12 cellular contexts compared by ENCODE assay signal in genomic region chr22:39546889-39547586, GRCh38. TPM values are rescaled to one million over a fixed set of nuclear protein-coding genes. Genes with fewer than 3 reads are reported as not detected.
DNase-seq lines count a peak whose midpoint lies in the region; ATAC-seq and TF ChIP-seq lines count a peak whose summit lies in the region.
"Had no signal": no experiment of that assay in that cellular context is flagged by ENCODE, and none has a peak within 500 bp of the region (broad histone marks: within the 10 kb centered on the region; RNA-seq: fewer than 3 reads in every experiment).

No MANE protein-coding gene starts in this region.

- no peak for TF ChIP-seq POLR2A in stomach (IDR thresholded peaks at IDR 0.05)

- H3K9ac ChIP-seq in fibroblast of lung (ENCODE audit: insufficient read depth, low read length) (no peak overlapping the region), mesendoderm (ENCODE audit: low read length) (no peak overlapping the region)

- H3K27me3 ChIP-seq in fibroblast of lung (ENCODE audit: control insufficient read depth, insufficient read depth, low read length) (peaks cover 7% of the 10 kb centered on the region), mesendoderm (ENCODE audit: insufficient read depth, low read length, poor library complexity) (no peaks in the 10 kb centered on the region), stomach (peaks cover 0 to 99% (median 49%) of the 10 kb centered on the region in 3 donors)

- H2BK15ac ChIP-seq in mesendoderm (replicated peaks; ENCODE audit: low read depth), result no peak overlapping the region

- in situ Hi-C loops in ACHN (cut with HindIII; ENCODE audit: low pct_ligation_motif_present, low pct_unique_long_range_greater_than_20kb, low sequenced_read_pairs) (no loop called here), G401 (cut with HindIII; ENCODE audit: low sequenced_read_pairs) (no loop called here)

- H3K4me1 ChIP-seq in fibroblast of lung (ENCODE audit: control insufficient read depth, extremely low read depth, insufficient read depth, low read length), result peaks cover 2% of the 10 kb centered on the region
- no peaks in the 10 kb centered on the region for H3K4me1 ChIP-seq in mesendoderm (ENCODE audit: control insufficient read depth, low read depth, low read length)
- H3K4me1 ChIP-seq in stomach, result peaks cover 0 to 11% (median 6%) of the 10 kb centered on the region in 4 donors

- no peak overlapping the region for H3K56ac ChIP-seq in mesendoderm (ENCODE audit: low read length)

- intact Hi-C loops in stomach (cut with DNase I; ENCODE audit: low total_unique reads), result no loop called here

- H2BK5ac ChIP-seq in mesendoderm (ENCODE audit: low read length), result no peak overlapping the region

- no peak overlapping the region for H2AK5ac ChIP-seq in mesendoderm (ENCODE audit: low read length)

- no peaks in the 10 kb centered on the region for H3K9me3 Mint-ChIP-seq in progenitor cell of endocrine pancreas (ENCODE audit: low read depth)
- H3K9me3 Mint-ChIP-seq: stimulated activated naive CD8-positive, alpha-beta T cell treated with anti-CD3 and anti-CD28 coated beads, Interleukin-15, Interleukin-2, amounts not matched to agents 100 ng/mL and 50 ng/mL, for 24 hours had no signal

- H3K27me3 Mint-ChIP-seq in progenitor cell of endocrine pancreas, result peaks cover 68% of the 10 kb centered on the region

- no peak overlapping the region for H3K4me3 Mint-ChIP-seq in progenitor cell of endocrine pancreas (ENCODE audit: low read depth)
- H3K4me3 Mint-ChIP-seq: stimulated activated naive CD8-positive, alpha-beta T cell treated with anti-CD3 and anti-CD28 coated beads, Interleukin-15, Interleukin-2, amounts not matched to agents 100 ng/mL and 50 ng/mL, for 24 hours had no signal

- H2AFZ ChIP-seq in fibroblast of lung (ENCODE audit: low read length), result no peak overlapping the region

- no peak for TF ChIP-seq EP300 in stomach (IDR thresholded peaks at IDR 0.05)

- H3K9me3 ChIP-seq in fibroblast of lung (ENCODE audit: control insufficient read depth, insufficient read depth, low read depth, low read length), result no peaks in the 10 kb centered on the region
- H3K9me3 ChIP-seq in stomach, result no peaks in the 10 kb centered on the region

- H3K27ac ChIP-seq in fibroblast of lung (ENCODE audit: insufficient read depth, low read length) (no peak overlapping the region), mesendoderm (ENCODE audit: low read depth, low read length) (no peak overlapping the region), stomach (no peak overlapping the region)

- H3K4me1 Mint-ChIP-seq in progenitor cell of endocrine pancreas (ENCODE audit: low read depth), result no peaks in the 10 kb centered on the region

- no peak overlapping the region for H3K23ac ChIP-seq in mesendoderm (ENCODE audit: low read length)

- WGBS in mesendoderm (ENCODE audit: extremely low coverage, insufficient coverage, low lambda C conversion rate), result no CpG with 5 or more reads among the region's 5 CpGs
- 32 to 47% (median 38%) methylated on average over 5 of the region's 5 CpGs for whole genome bisulfite sequencing in stomach, 5 donors

- no peak overlapping the region for H4K8ac ChIP-seq in mesendoderm (ENCODE audit: low read depth, low read length)

- no peak overlapping the region for H3K27ac Mint-ChIP-seq in progenitor cell of endocrine pancreas
- H3K27ac Mint-ChIP-seq: stimulated activated naive CD8-positive, alpha-beta T cell treated with anti-CD3 and anti-CD28 coated beads, Interleukin-15, Interleukin-2, amounts not matched to agents 100 ng/mL and 50 ng/mL, for 24 hours had no signal

- H3K79me2 ChIP-seq in fibroblast of lung (ENCODE audit: control insufficient read depth, insufficient read depth, low read length) (no peaks in the 10 kb centered on the region), mesendoderm (ENCODE audit: control insufficient read depth, insufficient read depth, low read length) (no peaks in the 10 kb centered on the region)

- TF ChIP-seq CTCF in fibroblast of lung (conservative IDR thresholded peaks at IDR 0.05 in 1 of 2, IDR thresholded peaks at IDR 0.05 in 1 of 2; ENCODE audit: low read depth in 1 of 2, low read length in 2 of 2) (no peak), stomach (IDR thresholded peaks at IDR 0.05) (no peak), progenitor cell of endocrine pancreas (IDR thresholded peaks at IDR 0.05; ENCODE audit: unreplicated experiment) (no peak)

- DNase-seq in ACHN, result peak; percentile 28
- peak; percentile 88 for DNase-seq in G401 (ENCODE audit: low spot score)
- DNase-seq in RKO (ENCODE audit: low spot score), result peak; percentile 38
- DNase-seq in fibroblast of lung (ENCODE audit: low read depth in 2 of 2), result peak; percentile 56 to 59
- no peak for DNase-seq in mesendoderm
- DNase-seq in stomach, result no peak
- DNase-seq in progenitor cell of endocrine pancreas (ENCODE audit: low spot score, unreplicated experiment), result no peak
- DNase-seq: CD4-positive, CD25-positive, alpha-beta regulatory T cell; erythroblast; NCI-H1105 had no signal

- H4K5ac ChIP-seq in mesendoderm (ENCODE audit: low read length), result no peak overlapping the region

- H2BK120ac ChIP-seq in mesendoderm (ENCODE audit: low read depth, low read length), result no peak overlapping the region

- H3K36me3 Mint-ChIP-seq in progenitor cell of endocrine pancreas (ENCODE audit: insufficient read depth), result no peaks in the 10 kb centered on the region
- H3K36me3 Mint-ChIP-seq: CD4-positive, CD25-positive, alpha-beta regulatory T cell had no signal

- H3K18ac ChIP-seq in mesendoderm (ENCODE audit: low read length), result no peak overlapping the region

- H3K4me2 ChIP-seq in fibroblast of lung (ENCODE audit: extremely low read depth, insufficient read depth, low read length), result peak overlapping the region; percentile 23
- no peak overlapping the region for H3K4me2 ChIP-seq in mesendoderm (ENCODE audit: low read length)

- H3K79me1 ChIP-seq in mesendoderm (ENCODE audit: low read length), result no peaks in the 10 kb centered on the region

- H4K20me1 ChIP-seq in fibroblast of lung (ENCODE audit: control insufficient read depth, extremely low read depth, insufficient read depth, low read length), result peaks cover 2% of the 10 kb centered on the region

- H3K4me3 ChIP-seq in fibroblast of lung (replicated peaks in 1 of 4; ENCODE audit: control extremely low read depth in 1 of 4, insufficient read depth in 1 of 4, low read depth in 3 of 4, low read length in 4 of 4) (no peak overlapping the region), mesendoderm (ENCODE audit: low read length) (no peak overlapping the region), stomach (no peak overlapping the region)

- ATAC-seq in GM21619 (IDR thresholded peaks at IDR 0.05; ENCODE audit: unreplicated experiment), result no peak

- no peaks in the 10 kb centered on the region for H3K36me3 ChIP-seq in fibroblast of lung (ENCODE audit: control insufficient read depth, insufficient read depth, low read length)
- no peaks in the 10 kb centered on the region for H3K36me3 ChIP-seq in mesendoderm (ENCODE audit: control insufficient read depth, insufficient read depth, low read length)
- no peaks in the 10 kb centered on the region for H3K36me3 ChIP-seq in stomach

- H3K4ac ChIP-seq in mesendoderm (ENCODE audit: low read depth, low read length), result no peak overlapping the region

RNA-seq across cellular contexts. Expression of gene RPS19BP1, which starts 14.5 kb away (rescaled TPM):
- total RNA-seq in G401 (2014; rRNA removed; shearing (Covaris generic)), result 195 and 293 TPM in 2 replicates
- 42.9 and 44.3 TPM in 2 replicates for total RNA-seq in fibroblast of lung
- 41.6 and 49.3 TPM in 2 replicates for polyA plus RNA-seq in fibroblast of lung
- polyA plus RNA-seq in fibroblast of lung (2012), result 59.8 and 81.2 TPM in 2 replicates
- 4.2 and 11.9 TPM in 2 replicates for polyA minus RNA-seq in fibroblast of lung (ENCODE audit: low replicate concordance)
- polyA plus RNA-seq in mesendoderm (2013, experiment 1 of 2), result 84.4 TPM
- 84.3 TPM for polyA plus RNA-seq in mesendoderm (2013, experiment 2 of 2)
- total RNA-seq in stomach, result 100 to 1,000 TPM in 2 of 5 donors, 10 to 100 TPM in 3; 36.9 to 684 (median 86.5) TPM
- 100 to 1,000 TPM; 195 to 221 (median 200) TPM for polyA plus RNA-seq in stomach
- total RNA-seq in progenitor cell of endocrine pancreas, result 45.2 and 48.2 TPM in 2 replicates

RNA-seq across cellular contexts. Expression of gene CACNA1I, which starts 23.5 kb away (rescaled TPM):
- total RNA-seq in G401 (2014; rRNA removed; shearing (Covaris generic)), result 0.10 TPM in 1 of 2 replicates, not detected in the other
- total RNA-seq in fibroblast of lung (under 0.01 TPM in 1 of 2 replicates, not detected in the other), stomach (1 to 10 TPM in 1 of 5 donors, under 1 TPM in 2, not detected in 2; 0.29 to 4.0 (median 0.37) TPM), progenitor cell of endocrine pancreas (0.24 and 0.41 TPM in 2 replicates)
- polyA plus RNA-seq in fibroblast of lung (0.01 TPM in 1 of 2 replicates, not detected in the other), stomach (under 1 TPM; 0.06 to 0.15 (median 0.08) TPM)
- polyA plus RNA-seq in fibroblast of lung (2012), result not detected in 2 replicates
- polyA minus RNA-seq in fibroblast of lung (ENCODE audit: low replicate concordance), result not detected in 2 replicates
- polyA plus RNA-seq in mesendoderm (2013, experiment 1 of 2), result 0.21 TPM
- polyA plus RNA-seq in mesendoderm (2013, experiment 2 of 2), result 0.21 TPM

RNA-seq across cellular contexts. Expression of gene ATF4, which starts 26.7 kb away (rescaled TPM):
- 359 and 398 TPM in 2 replicates for total RNA-seq in G401 (2014; rRNA removed; shearing (Covaris generic))
- total RNA-seq in fibroblast of lung, result 555 and 646 TPM in 2 replicates
- 412 and 546 TPM in 2 replicates for polyA plus RNA-seq in fibroblast of lung
- 304 and 415 TPM in 2 replicates for polyA plus RNA-seq in fibroblast of lung (2012)
- 84.5 and 105 TPM in 2 replicates for polyA minus RNA-seq in fibroblast of lung (ENCODE audit: low replicate concordance)
- polyA plus RNA-seq in mesendoderm (2013, experiment 1 of 2), result 631 TPM
- polyA plus RNA-seq in mesendoderm (2013, experiment 2 of 2), result 629 TPM
- 100 to 1,000 TPM; 155 to 438 (median 370) TPM for total RNA-seq in stomach
- 100 to 1,000 TPM; 592 to 929 (median 872) TPM for polyA plus RNA-seq in stomach
- total RNA-seq in progenitor cell of endocrine pancreas, result 332 and 356 TPM in 2 replicates

RNA-seq across cellular contexts. Expression of gene MIEF1, which starts 44.9 kb away (rescaled TPM):
- total RNA-seq in G401 (2014; rRNA removed; shearing (Covaris generic)), result 23.5 and 32.1 TPM in 2 replicates
- 16.4 and 19.0 TPM in 2 replicates for total RNA-seq in fibroblast of lung
- 16.8 and 20.9 TPM in 2 replicates for polyA plus RNA-seq in fibroblast of lung
- 17.4 and 20.1 TPM in 2 replicates for polyA plus RNA-seq in fibroblast of lung (2012)
- polyA minus RNA-seq in fibroblast of lung (ENCODE audit: low replicate concordance), result 47.9 and 55.7 TPM in 2 replicates
- 28.6 TPM for polyA plus RNA-seq in mesendoderm (2013, experiment 1 of 2)
- polyA plus RNA-seq in mesendoderm (2013, experiment 2 of 2), result 28.4 TPM
- 10 to 100 TPM; 15.8 to 47.3 (median 20.0) TPM for total RNA-seq in stomach
- 1 to 10 TPM; 5.1 to 9.5 (median 8.8) TPM for polyA plus RNA-seq in stomach
- 30.5 and 32.4 TPM in 2 replicates for total RNA-seq in progenitor cell of endocrine pancreas

Comparison
In these comparisons a context has a peak if more than half of its experiments do, and no peak if none do; other contexts are left out.
1. DNase-seq: peak in ACHN (single experiment), G401 (single experiment), RKO (single experiment) and fibroblast of lung (2 of 2); none in mesendoderm (single experiment), stomach (single experiment) and progenitor cell of endocrine pancreas (single experiment).